26 cellular contexts compared by ENCODE assay signal in genomic region chr2:215189393-215189792, GRCh38. TPM values are rescaled to one million over a fixed set of nuclear protein-coding genes. Genes with fewer than 3 reads are reported as not detected.
"Had no signal": no experiment of that assay in that cellular context is flagged by ENCODE, and none has a peak within 500 bp of the region (broad histone marks: within the 10 kb centered on the region; RNA-seq: fewer than 3 reads in every experiment).

No MANE protein-coding gene starts in this region.

- H3K27me3 ChIP-seq: ascending aorta, body of pancreas, cardiac muscle cell, Peyer's patch had no signal

- H3K9me3 Mint-ChIP-seq: activated naive CD4-positive, alpha-beta T cell treated with anti-CD3 and anti-CD28 coated beads, Interleukin-2, amount 50 U/mL, for 24 hours; activated naive CD8-positive, alpha-beta T cell treated with anti-CD3 and anti-CD28 coated beads, Interleukin-2, amount 50 U/mL, for 24 hours; T-helper 1 cell treated with Interleukin-12 subunit alpha and Interleukin-12 subunit beta and Interleukin-4 antibody, amounts not matched to agents 30 μg/mL and 1 μg/mL, for 36 hours had no signal

- H3K4me3 ChIP-seq: ascending aorta, body of pancreas, cardiac muscle cell, Peyer's patch had no signal

- H3K36me3 ChIP-seq: ascending aorta, cardiac muscle cell, Peyer's patch had no signal

- ATAC-seq: activated CD4-positive, CD25-positive, alpha-beta regulatory T cell treated with anti-CD3 and anti-CD28 coated beads, Interleukin-2, amount 50 U/mL, for 24 hours; activated CD8-positive, alpha-beta T cell treated with anti-CD3 and anti-CD28 coated beads, Interleukin-2, amount 10 ng/mL, durations not matched to agents 7 days and 5 days; activated naive CD8-positive, alpha-beta T cell treated with anti-CD3 and anti-CD28 coated beads, Interleukin-2, amount 50 U/mL, for 24 hours; body of pancreas had no signal

- H3K4me1 Mint-ChIP-seq: activated naive CD4-positive, alpha-beta T cell treated with anti-CD3 and anti-CD28 coated beads, Interleukin-2, amount 50 U/mL, for 24 hours; activated naive CD8-positive, alpha-beta T cell treated with anti-CD3 and anti-CD28 coated beads, Interleukin-2, amount 50 U/mL, for 24 hours had no signal

- H3K36me3 Mint-ChIP-seq: activated naive CD4-positive, alpha-beta T cell treated with anti-CD3 and anti-CD28 coated beads, Interleukin-2, amount 50 U/mL, for 24 hours had no signal

- H3K27ac Mint-ChIP-seq: activated CD8-positive, alpha-beta T cell treated with anti-CD3 and anti-CD28 coated beads, Interleukin-2, amount 10 ng/mL, durations not matched to agents 7 days and 5 days; activated naive CD4-positive, alpha-beta T cell treated with anti-CD3 and anti-CD28 coated beads, Interleukin-2, amount 50 U/mL, for 24 hours; activated naive CD8-positive, alpha-beta T cell treated with anti-CD3 and anti-CD28 coated beads, Interleukin-2, amount 50 U/mL, for 24 hours; T-helper 1 cell treated with Interleukin-12 subunit alpha and Interleukin-12 subunit beta and Interleukin-4 antibody, amounts not matched to agents 30 μg/mL and 1 μg/mL, for 36 hours had no signal

- H3K9me3 ChIP-seq: ascending aorta, body of pancreas, Peyer's patch had no signal

- H3K4me1 ChIP-seq: ascending aorta, body of pancreas, Peyer's patch had no signal

- H3K27ac ChIP-seq: ascending aorta, body of pancreas, cardiac muscle cell, Peyer's patch had no signal

- DNase-seq: activated CD4-positive, alpha-beta T cell treated with anti-CD3 and anti-CD28 coated beads for 48 hours; activated CD4-positive, alpha-beta T cell treated with anti-CD3 and anti-CD28 coated beads, Interleukin-2, amount 50 U/mL, for 4 hours; activated CD8-positive, alpha-beta memory T cell treated with anti-CD3 and anti-CD28 coated beads, Interleukin-2, amount 50 U/mL, for 48 hours; activated CD8-positive, alpha-beta T cell treated with anti-CD3 and anti-CD28 coated beads, Interleukin-2, amount 10 ng/mL, durations not matched to agents 7 days and 5 days; activated naive CD4-positive, alpha-beta T cell; activated naive CD8-positive, alpha-beta T cell treated with anti-CD3 and anti-CD28 coated beads, Interleukin-2, amount 50 U/mL, for 24 hours; activated T-cell treated with anti-CD3 and anti-CD28 coated beads, Interleukin-2, amount 50 U/mL, for 1 hour; amniotic stem cell; body of pancreas; MM.1S; NCI-H1105; NCI-H1436; NCI-H187 treated with DMSO at 0.1 percent for 48 hours; NCI-H2081 treated with DMSO at 0.1 percent for 48 hours; NCI-H446 treated with DMSO at 0.1 percent for 48 hours; NCI-H524 treated with DMSO at 0.1 percent for 48 hours; NCI-H82; OCI-M1; Peyer's patch; SHP77 treated with DMSO at 0.1 percent for 48 hours had no signal

- H3K4me3 Mint-ChIP-seq: activated CD8-positive, alpha-beta T cell treated with anti-CD3 and anti-CD28 coated beads, Interleukin-2, amount 10 ng/mL, durations not matched to agents 7 days and 5 days; activated naive CD4-positive, alpha-beta T cell treated with anti-CD3 and anti-CD28 coated beads, Interleukin-2, amount 50 U/mL, for 24 hours; activated naive CD8-positive, alpha-beta T cell treated with anti-CD3 and anti-CD28 coated beads, Interleukin-2, amount 50 U/mL, for 24 hours; T-helper 1 cell treated with Interleukin-12 subunit alpha and Interleukin-12 subunit beta and Interleukin-4 antibody, amounts not matched to agents 30 μg/mL and 1 μg/mL, for 36 hours had no signal

RNA-seq across cellular contexts. Expression of gene ABCA12, which starts 51.0 kb away (rescaled TPM):
- total RNA-seq: activated CD8-positive, alpha-beta T cell treated with anti-CD3 and anti-CD28 coated beads, Interleukin-2, amount 10 ng/mL, durations not matched to agents 7 days and 5 days; ascending aorta; body of pancreas; cardiac muscle cell; Peyer's patch; SK-MEL-5 had no signal
